ENCODE assay signal across 5 cellular contexts in the genomic region with DNA sequence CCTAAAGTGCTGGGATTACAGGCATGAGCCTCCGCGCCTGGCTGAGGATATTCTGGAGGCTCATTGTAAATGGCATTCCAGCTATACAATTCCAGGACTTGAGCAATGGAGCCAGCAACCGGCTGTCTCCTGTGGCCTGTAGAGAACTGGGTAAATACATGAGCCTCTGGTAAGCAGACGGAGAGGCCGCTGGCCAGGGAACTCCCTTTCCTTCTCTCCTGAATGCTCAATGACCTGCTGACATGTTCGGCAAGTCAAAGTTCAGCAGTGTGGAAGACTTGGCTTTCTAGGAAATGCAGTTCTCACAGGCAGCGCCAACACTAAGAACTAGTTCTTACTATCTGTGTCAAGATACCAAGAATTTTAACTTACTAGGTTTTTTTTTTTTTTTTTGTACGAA.
DNase-seq lines count a peak whose midpoint lies in the region; ATAC-seq, FAIRE-seq and TF ChIP-seq lines count a peak whose summit lies in the region.
"Not testable (repeated sequence)": the region's sequence is repeated elsewhere in the genome, so short reads cannot be mapped to it uniquely, and the experiment has no call there.

No MANE protein-coding gene starts in this region.

- not testable (repeated sequence) for H3K4me3 ChIP-seq in hepatocyte; right lobe of liver; neural progenitor cell; small intestine (ENCODE audit: low read depth in 1 of 2, low read length in 2 of 2)

- not testable (repeated sequence) for H3F3A ChIP-seq in neural progenitor cell (ENCODE audit: low read depth)

- not testable (repeated sequence) for H4K20me1 ChIP-seq in hepatocyte (ENCODE audit: insufficient read depth, poor library complexity, severe bottlenecking); neural progenitor cell (ENCODE audit: low read depth)

- WGBS in hepatocyte (ENCODE audit: low lambda C conversion rate, missing lambda C conversion rate), result 84% methylated on average over 8 of the region's 8 CpGs
- WGBS in right lobe of liver (ENCODE audit: insufficient coverage, low coverage, low lambda C conversion rate, missing lambda C conversion rate), result 59% methylated on average over 5 of the region's 8 CpGs
- 37 to 73% (median 54%) methylated on average over 8 of the region's 8 CpGs for WGBS in small intestine, 3 donors

- not testable (repeated sequence) for H3K27ac ChIP-seq in hepatocyte; right lobe of liver; neural progenitor cell; small intestine (ENCODE audit: low read depth in 1 of 2, low read length in 1 of 2)

- not testable (repeated sequence) for H3K27me3 ChIP-seq in hepatocyte; right lobe of liver; neural progenitor cell; small intestine (ENCODE audit: control insufficient read depth in 2 of 2, insufficient read depth in 2 of 2, low read length in 2 of 2)

- H3K27me3 Mint-ChIP-seq in neural progenitor cell (ENCODE audit: insufficient read depth, low read depth), result not testable (repeated sequence)

- not testable (repeated sequence) for H3K9ac ChIP-seq in neural progenitor cell

- H3K4me1 Mint-ChIP-seq in neural progenitor cell, result not testable (repeated sequence)

- H3K4me3 Mint-ChIP-seq in neural progenitor cell, result not testable (repeated sequence)

- ATAC-seq in left lobe of liver (peak; percentile 76), right lobe of liver (peak in 3 of 4 donors; percentile 22 to 71 (median 42))

- TF ChIP-seq CTCF in hepatocyte (IDR thresholded peaks at IDR 0.05; ENCODE audit: poor library complexity); right lobe of liver (IDR thresholded peaks at IDR 0.05); neural progenitor cell (IDR thresholded peaks at IDR 0.05): not testable (repeated sequence)

- H2AFZ ChIP-seq in hepatocyte; neural progenitor cell (replicated peaks): not testable (repeated sequence)

- intact Hi-C loops in right lobe of liver (cut with DNase I), result not testable (repeated sequence)

- not testable (repeated sequence) for H3K4me2 ChIP-seq in hepatocyte, neural progenitor cell

- not testable (repeated sequence) for H3K9me3 ChIP-seq in hepatocyte (ENCODE audit: low read depth); right lobe of liver; neural progenitor cell (ENCODE audit: low read depth); small intestine (ENCODE audit: control insufficient read depth, low read depth)

- not testable (repeated sequence) for TF ChIP-seq POLR2A in right lobe of liver (IDR thresholded peaks at IDR 0.05)

- H3K9me2 ChIP-seq in hepatocyte (replicated peaks; ENCODE audit: insufficient read depth), result not testable (repeated sequence)

- DNase-seq in hepatocyte (ENCODE audit: low spot score) (peak; percentile 46), neural progenitor cell (ENCODE audit: low spot score) (peak; percentile 17), small intestine (peak; percentile 67)
- not testable (repeated sequence) for DNase-seq in left lobe of liver (ENCODE audit: low spot score); right lobe of liver

- not testable (repeated sequence) for FAIRE-seq in small intestine (lab: Jason Lieb, UNC)

- not testable (repeated sequence) for H3K36me3 Mint-ChIP-seq in neural progenitor cell

- H3K36me3 ChIP-seq in hepatocyte (replicated peaks; ENCODE audit: insufficient read depth, low read depth); right lobe of liver; neural progenitor cell; small intestine (ENCODE audit: control insufficient read depth in 2 of 2, insufficient read depth in 2 of 2, low read length in 2 of 2): not testable (repeated sequence)

- H3K9me3 Mint-ChIP-seq in neural progenitor cell, result not testable (repeated sequence)

- not testable (repeated sequence) for H3K4me1 ChIP-seq in hepatocyte (ENCODE audit: insufficient read depth); right lobe of liver; neural progenitor cell; small intestine (ENCODE audit: control insufficient read depth in 2 of 2, insufficient read depth in 1 of 2, low read depth in 1 of 2, low read length in 1 of 2)

- H3K27ac Mint-ChIP-seq in neural progenitor cell, result not testable (repeated sequence)

- not testable (repeated sequence) for H3K79me2 ChIP-seq in hepatocyte; neural progenitor cell (ENCODE audit: low read depth)
